In the genomic region with DNA sequence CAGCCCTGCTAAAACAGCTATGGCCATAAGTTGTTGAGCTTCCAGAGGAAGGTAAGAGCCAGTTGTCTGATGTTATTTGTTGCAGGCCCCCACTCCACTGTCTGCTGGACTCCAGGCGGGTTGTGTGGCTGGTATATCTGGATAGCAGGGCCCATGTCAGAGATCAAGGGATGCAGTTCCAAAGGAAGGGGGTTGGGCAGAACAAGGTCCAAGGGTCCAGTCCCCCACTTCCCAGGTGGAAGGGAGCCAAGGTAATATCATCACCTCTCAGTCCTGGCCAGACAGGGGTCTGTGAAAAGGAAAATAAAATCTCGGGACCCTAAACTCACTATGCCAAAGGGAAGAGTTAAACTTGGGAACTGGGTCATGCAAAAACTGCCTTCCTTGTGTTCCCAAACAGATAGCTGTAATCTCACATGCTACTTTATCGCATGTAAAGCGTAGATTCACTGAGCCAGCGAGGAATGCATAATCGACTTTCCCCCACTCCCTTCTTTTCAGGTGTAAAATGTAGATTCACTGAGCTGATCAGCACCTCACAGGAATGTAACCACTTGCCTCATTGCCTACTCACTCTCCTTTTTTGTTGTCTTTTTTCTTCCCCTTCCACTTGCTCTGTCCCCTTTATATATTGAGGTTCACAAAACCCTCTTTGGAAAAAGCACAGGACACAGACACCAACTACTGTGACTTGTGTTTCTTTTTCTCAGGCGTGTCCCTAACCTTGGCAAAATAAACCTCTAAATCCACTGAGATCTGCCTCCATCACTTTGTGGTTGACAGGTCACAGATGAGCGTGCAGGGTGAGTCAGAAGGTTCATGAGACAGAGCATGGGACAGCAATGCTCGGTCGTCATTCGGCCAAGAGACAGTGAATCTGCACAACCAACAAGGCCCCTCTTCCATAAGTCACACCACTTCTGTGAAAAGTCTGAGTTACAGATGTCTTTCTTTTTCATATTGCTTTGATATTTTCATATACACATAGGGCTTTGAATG, we compare ENCODE assay signal across 17 cellular contexts.
DNase-seq lines count a peak whose midpoint lies in the region; ATAC-seq and TF ChIP-seq lines count a peak whose summit lies in the region.
"Had no signal": no experiment of that assay in that cellular context is flagged by ENCODE, and none has a peak within 500 bp of the region (broad histone marks: within the 10 kb centered on the region; RNA-seq: fewer than 3 reads in every experiment).

No MANE protein-coding gene starts in this region.

- POLR2A ChIA-PET in activated B cell treated with CpG ODN at 0.5 μM for 24 hours (lab: Charles Lee): no interaction called here

- WGBS in testis, 2 donors: 89 to 96% methylated on average over 11 of the region's 11 CpGs
- WGBS in esophagus squamous epithelium, 2 donors: 79 to 82% methylated on average over 10 to 11 of the region's 11 CpGs

- H3K9me3 ChIP-seq in testis (no peaks in the 10 kb centered on the region), esophagus squamous epithelium (no peaks in the 10 kb centered on the region)
- H3K9me3 ChIP-seq: SK-N-SH had no signal

- H3K27me3 Mint-ChIP-seq in activated B cell treated with CpG ODN at 0.5 μM for 24 hours (peaks cover 25% of the 10 kb centered on the region), CD14-positive monocyte (ENCODE audit: low read depth in 3 of 3) (peaks cover 5 to 16% (median 11%) of the 10 kb centered on the region in 3 donors)

- CTCF ChIA-PET in activated B cell treated with CpG ODN at 0.5 μM for 24 hours (lab: Charles Lee): no interaction called here

- H3K27me3 ChIP-seq in ACC112 (ENCODE audit: insufficient read depth, low read length) (no peaks in the 10 kb centered on the region), testis (no peaks in the 10 kb centered on the region), esophagus squamous epithelium (peaks cover 0 to 86% (median 0%) of the 10 kb centered on the region in 4 donors)

- TF ChIP-seq CTCF in activated B cell treated with CpG ODN at 0.5 μM for 24 hours (IDR thresholded peaks at IDR 0.05) (no peak), testis (IDR thresholded peaks at IDR 0.05) (no peak), esophagus squamous epithelium (IDR thresholded peaks at IDR 0.05) (no peak), CD14-positive monocyte (IDR thresholded peaks at IDR 0.05) (no peak)

- H3K36me3 ChIP-seq in ACC112 (ENCODE audit: insufficient read depth, low read length) (no peaks in the 10 kb centered on the region), testis (ENCODE audit: low read depth, missing control alignments) (no peaks in the 10 kb centered on the region), esophagus squamous epithelium (no peaks in the 10 kb centered on the region)

- H2AFZ ChIP-seq in ACC112 (ENCODE audit: low read length, unreplicated experiment): no peak overlapping the region

- H3K4me1 Mint-ChIP-seq in activated B cell treated with CpG ODN at 0.5 μM for 24 hours: peaks cover 4% of the 10 kb centered on the region
- H3K4me1 Mint-ChIP-seq in CD14-positive monocyte: no peaks in the 10 kb centered on the region

- H3K9me3 Mint-ChIP-seq in activated B cell treated with CpG ODN at 0.5 μM for 24 hours (no peaks in the 10 kb centered on the region), CD14-positive monocyte (no peaks in the 10 kb centered on the region)
- H3K9me3 Mint-ChIP-seq: naive B cell had no signal

- ATAC-seq in activated B cell treated with CpG ODN at 0.5 μM for 24 hours (ENCODE audit: low read depth): peak; percentile 31
- ATAC-seq: left cardiac atrium had no signal

- intact Hi-C loops in activated B cell treated with CpG ODN at 0.5 μM for 24 hours (cut with micrococcal nuclease): no loop called here
- intact Hi-C loops in testis (cut with DNase I; ENCODE audit: low total_unique reads): no loop called here
- intact Hi-C loops in esophagus squamous epithelium (cut with DNase I): no loop called here
- intact Hi-C loops in CD14-positive monocyte (cut with micrococcal nuclease): no loop called here

- H3K79me2 ChIP-seq in ACC112 (ENCODE audit: control insufficient read depth, insufficient read depth, low read length, unreplicated experiment): no peaks in the 10 kb centered on the region

- H3K27ac Mint-ChIP-seq in activated B cell treated with CpG ODN at 0.5 μM for 24 hours (no peak overlapping the region), CD14-positive monocyte (no peak overlapping the region)

- TF ChIP-seq POLR2A in testis (IDR thresholded peaks at IDR 0.05): no peak
- TF ChIP-seq POLR2A in esophagus squamous epithelium (IDR thresholded peaks at IDR 0.05): no peak

- no peak overlapping the region for H3K4me3 Mint-ChIP-seq in activated B cell treated with CpG ODN at 0.5 μM for 24 hours
- H3K4me3 Mint-ChIP-seq in CD14-positive monocyte: peak overlapping the region in 1 of 2 donors; percentile 32
- H3K4me3 Mint-ChIP-seq: naive B cell had no signal

- H3K36me3 Mint-ChIP-seq in activated B cell treated with CpG ODN at 0.5 μM for 24 hours (ENCODE audit: low read depth): no peaks in the 10 kb centered on the region
- H3K36me3 Mint-ChIP-seq in CD14-positive monocyte: no peaks in the 10 kb centered on the region
- H3K36me3 Mint-ChIP-seq: naive B cell had no signal

- H3K4me3 ChIP-seq in ACC112 (ENCODE audit: low read depth, low read length): no peak overlapping the region; the same call in 1 of the 2 replicates
- H3K4me3 ChIP-seq in testis: no peak overlapping the region
- no peak overlapping the region for H3K4me3 ChIP-seq in esophagus squamous epithelium

- H3K27ac ChIP-seq in ACC112 (ENCODE audit: low read depth, low read length) (peak overlapping the region; percentile 54; the same call in 1 of the 2 replicates), testis (no peak overlapping the region), esophagus squamous epithelium (no peak overlapping the region)
- H3K27ac ChIP-seq: HL-60 had no signal

- H3K4me1 ChIP-seq in ACC112 (ENCODE audit: control insufficient read depth, insufficient read depth, low read length, unreplicated experiment) (peaks cover 17% of the 10 kb centered on the region), testis (no peaks in the 10 kb centered on the region), esophagus squamous epithelium (peaks cover 0 to 7% (median 0%) of the 10 kb centered on the region in 3 donors)

- DNase-seq in EL (peak; percentile 73), activated B cell treated with CpG ODN at 0.5 μM for 24 hours (no peak), iris pigment epithelial cell (ENCODE audit: low read depth) (peak; percentile 60), testis (no peak), esophagus squamous epithelium (lab: John Stamatoyannopoulos, UW) (no peak), NCI-H2107 treated with DMSO at 0.1 percent for 48 hours (lab: John Stamatoyannopoulos, UW; ENCODE audit: unreplicated experiment) (no peak), CD14-positive monocyte (ENCODE audit: low spot score) (no peak)
- DNase-seq: effector memory CD4-positive, alpha-beta T cell; H7; left cardiac atrium; naive B cell; NCI-H2107; retina; SK-N-SH; stimulated activated CD4-positive, alpha-beta T cell treated with anti-CD3 and anti-CD28 coated beads, Interleukin-2, amount 100 ng/mL, for 48 hours had no signal

Comparison
In these comparisons a context has a peak if more than half of its experiments do, and no peak if none do; other contexts are left out.
1. DNase-seq: peak in EL (single experiment) and iris pigment epithelial cell (single experiment); none in activated B cell treated with CpG ODN at 0.5 μM for 24 hours (single experiment), testis (single experiment), esophagus squamous epithelium (single experiment), NCI-H2107 treated with DMSO at 0.1 percent for 48 hours (single experiment) and CD14-positive monocyte (single experiment).